Comparison of ENCODE assay signal across 8 cellular contexts in genomic region chr6:90284745-90285481, GRCh38. TPM values are rescaled to one million over a fixed set of nuclear protein-coding genes. Genes with fewer than 3 reads are reported as not detected.
DNase-seq lines count a peak whose midpoint lies in the region; ATAC-seq and TF ChIP-seq lines count a peak whose summit lies in the region.

No MANE protein-coding gene starts in this region.

- no peaks in the 10 kb centered on the region for H3K27me3 Mint-ChIP-seq in activated CD8-positive, alpha-beta T cell treated with anti-CD3 and anti-CD28 coated beads for 36 hours

- H3K4me3 Mint-ChIP-seq in activated CD8-positive, alpha-beta T cell treated with anti-CD3 and anti-CD28 coated beads for 36 hours = peak overlapping the region; percentile 64

- intact Hi-C loops in activated CD8-positive, alpha-beta T cell treated with anti-CD3 and anti-CD28 coated beads for 36 hours (cut with micrococcal nuclease) = loop anchor here (1.0 to 10.0 kb wide), 6 partner anchors 28 to 343 kb away; partner anchors contain the start of gene MAP3K7

- peaks cover 44% of the 10 kb centered on the region for H3K36me3 Mint-ChIP-seq in activated CD8-positive, alpha-beta T cell treated with anti-CD3 and anti-CD28 coated beads for 36 hours (ENCODE audit: low read depth)

- H3K9me3 Mint-ChIP-seq in activated CD8-positive, alpha-beta T cell treated with anti-CD3 and anti-CD28 coated beads for 36 hours = peaks cover 9% of the 10 kb centered on the region

- peak overlapping the region in 13 of 21 experiments; percentile 0 to 73 (median 40) for H3K27ac ChIP-seq in skin epidermis

- TF ChIP-seq CTCF in activated CD8-positive, alpha-beta T cell treated with anti-CD3 and anti-CD28 coated beads for 36 hours (IDR thresholded peaks at IDR 0.05) = no peak

- H3K4me1 Mint-ChIP-seq in activated CD8-positive, alpha-beta T cell treated with anti-CD3 and anti-CD28 coated beads for 36 hours (ENCODE audit: low read depth) = peaks cover 83% of the 10 kb centered on the region

- CTCF ChIA-PET in activated CD8-positive, alpha-beta T cell treated with anti-CD3 and anti-CD28 coated beads for 36 hours (lab: Charles Lee) = interaction anchor here (0.8 to 14.0 kb wide), 25 partner anchors 8 to 345 kb away, joined by 3 to 231 read pairs (median 5); no protein-coding TSS in a partner anchor

- DNase-seq in DMS53 (lab: John Stamatoyannopoulos, UW) = peak; percentile 75
- DNase-seq in activated CD8-positive, alpha-beta T cell treated with anti-CD3 and anti-CD28 coated beads for 36 hours = peak; percentile 71
- DNase-seq in glomerular visceral epithelial cell (ENCODE audit: extremely low spot score) = peak; percentile 23
- no peak for DNase-seq in NCI-H526 treated with DMSO at 0.1 percent for 48 hours (lab: John Stamatoyannopoulos, UW)
- no peak for DNase-seq in NCI-H226

- peak overlapping the region in 5 of 7 experiments; percentile 8 to 20 (median 17) for H3K4me3 ChIP-seq in skin epidermis

- ATAC-seq in GM19463 (IDR thresholded peaks at IDR 0.05; ENCODE audit: unreplicated experiment) (peak; percentile 75), HG03469 (IDR thresholded peaks at IDR 0.05; ENCODE audit: unreplicated experiment) (peak; percentile 76)
- ATAC-seq in activated CD8-positive, alpha-beta T cell treated with anti-CD3 and anti-CD28 coated beads for 36 hours = peak; percentile 51

- peak overlapping the region; percentile 94 for H3K27ac Mint-ChIP-seq in activated CD8-positive, alpha-beta T cell treated with anti-CD3 and anti-CD28 coated beads for 36 hours

- POLR2A ChIA-PET in activated CD8-positive, alpha-beta T cell treated with anti-CD3 and anti-CD28 coated beads for 36 hours (lab: Charles Lee) = interaction anchor here (0.7 to 8.0 kb wide), 37 partner anchors 8 to 332 kb away, joined by 3 to 65 read pairs (median 4); partner anchors contain the start of gene BACH2

RNA-seq across cellular contexts. Expression of gene BACH2, which starts 11.7 kb away (rescaled TPM):
- 10 to 100 TPM; 60.7 to 66.9 TPM for total RNA-seq in activated CD8-positive, alpha-beta T cell treated with anti-CD3 and anti-CD28 coated beads for 36 hours

Comparison
In these comparisons a context has a peak if more than half of its experiments do, and no peak if none do; other contexts are left out.
1. DNase-seq: peak in DMS53 (single experiment), activated CD8-positive, alpha-beta T cell treated with anti-CD3 and anti-CD28 coated beads for 36 hours (single experiment) and glomerular visceral epithelial cell (single experiment); none in NCI-H526 treated with DMSO at 0.1 percent for 48 hours (single experiment) and NCI-H226 (single experiment).
2. Peak in every context shown above with its lines, with median percentiles within 50 percentile points of each other: ATAC-seq.